Comparison of ENCODE assay signal across 3 cellular contexts in the genomic region with DNA sequence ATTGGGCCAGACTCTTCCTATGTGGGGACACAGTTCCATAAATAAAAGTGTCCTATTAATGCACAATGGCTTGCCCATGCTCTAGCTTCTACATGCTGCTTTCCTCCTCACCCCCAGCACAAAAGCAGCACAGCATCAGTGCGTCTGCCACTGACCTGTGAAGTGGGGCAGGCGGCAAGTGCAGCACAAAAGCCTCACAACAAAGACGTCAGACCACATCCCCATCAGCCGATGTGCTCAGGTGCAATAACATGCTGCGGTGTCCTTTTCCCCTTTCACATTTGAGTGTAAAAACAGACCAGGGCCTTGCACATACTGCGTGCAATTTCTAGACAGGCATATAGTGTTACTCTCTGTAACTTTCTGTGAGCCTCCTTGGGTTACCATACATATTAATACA.
TF ChIP-seq lines count a peak whose summit lies in the region.

No MANE protein-coding gene starts in this region.

TF ChIP-seq in SK-N-SH, 30 proteins besides CTCF, POLR2A, EP300 and RAD21:
- TF ChIP-seq POLR2AphosphoS5 (IDR thresholded peaks at IDR 0.05; ENCODE audit: low read depth, low read length) (no peak), JUND (IDR thresholded peaks at IDR 0.05) (no peak), FOXM1 (IDR thresholded peaks at IDR 0.05; ENCODE audit: low read depth) (no peak), ZBTB33 (IDR thresholded peaks at IDR 0.05; ENCODE audit: borderline replicate concordance, low read depth) (no peak), SIN3A (IDR thresholded peaks at IDR 0.05; ENCODE audit: borderline replicate concordance, low read depth, low read length) (no peak), CHD2 (IDR thresholded peaks at IDR 0.05; ENCODE audit: low read length, partially characterized antibody) (no peak), IRF3 (IDR thresholded peaks at IDR 0.05; ENCODE audit: low read depth, low read length) (no peak), TCF12 (IDR thresholded peaks at IDR 0.05) (no peak), TAF1 (IDR thresholded peaks at IDR 0.05; ENCODE audit: borderline replicate concordance, low read depth, low read length) (no peak)

TF ChIP-seq in SK-N-SH treated with all-trans-retinoic acid at 6 μM for 48 hours, 23 proteins besides CTCF, POLR2A, EP300 and RAD21:
- TF ChIP-seq OSR1 (CRISPR knock-in tag; IDR thresholded peaks at IDR 0.05) (no peak), PPARA (CRISPR knock-in tag; IDR thresholded peaks at IDR 0.05; ENCODE audit: borderline replicate concordance) (no peak), ZFP30 (CRISPR knock-in tag; IDR thresholded peaks at IDR 0.05) (no peak), CSDC2 (CRISPR knock-in tag; IDR thresholded peaks at IDR 0.05) (no peak), RARB (CRISPR knock-in tag; IDR thresholded peaks at IDR 0.05) (no peak), BACH2 (CRISPR knock-in tag; IDR thresholded peaks at IDR 0.05; ENCODE audit: borderline replicate concordance) (no peak), ZNF8 (CRISPR knock-in tag; IDR thresholded peaks at IDR 0.05) (no peak), SNAI2 (CRISPR knock-in tag; IDR thresholded peaks at IDR 0.05) (no peak), ZNF70 (CRISPR knock-in tag; IDR thresholded peaks at IDR 0.05) (no peak), TOX (CRISPR knock-in tag; IDR thresholded peaks at IDR 0.05; ENCODE audit: borderline replicate concordance) (no peak)
- TF ChIP-seq, protein P1, sequence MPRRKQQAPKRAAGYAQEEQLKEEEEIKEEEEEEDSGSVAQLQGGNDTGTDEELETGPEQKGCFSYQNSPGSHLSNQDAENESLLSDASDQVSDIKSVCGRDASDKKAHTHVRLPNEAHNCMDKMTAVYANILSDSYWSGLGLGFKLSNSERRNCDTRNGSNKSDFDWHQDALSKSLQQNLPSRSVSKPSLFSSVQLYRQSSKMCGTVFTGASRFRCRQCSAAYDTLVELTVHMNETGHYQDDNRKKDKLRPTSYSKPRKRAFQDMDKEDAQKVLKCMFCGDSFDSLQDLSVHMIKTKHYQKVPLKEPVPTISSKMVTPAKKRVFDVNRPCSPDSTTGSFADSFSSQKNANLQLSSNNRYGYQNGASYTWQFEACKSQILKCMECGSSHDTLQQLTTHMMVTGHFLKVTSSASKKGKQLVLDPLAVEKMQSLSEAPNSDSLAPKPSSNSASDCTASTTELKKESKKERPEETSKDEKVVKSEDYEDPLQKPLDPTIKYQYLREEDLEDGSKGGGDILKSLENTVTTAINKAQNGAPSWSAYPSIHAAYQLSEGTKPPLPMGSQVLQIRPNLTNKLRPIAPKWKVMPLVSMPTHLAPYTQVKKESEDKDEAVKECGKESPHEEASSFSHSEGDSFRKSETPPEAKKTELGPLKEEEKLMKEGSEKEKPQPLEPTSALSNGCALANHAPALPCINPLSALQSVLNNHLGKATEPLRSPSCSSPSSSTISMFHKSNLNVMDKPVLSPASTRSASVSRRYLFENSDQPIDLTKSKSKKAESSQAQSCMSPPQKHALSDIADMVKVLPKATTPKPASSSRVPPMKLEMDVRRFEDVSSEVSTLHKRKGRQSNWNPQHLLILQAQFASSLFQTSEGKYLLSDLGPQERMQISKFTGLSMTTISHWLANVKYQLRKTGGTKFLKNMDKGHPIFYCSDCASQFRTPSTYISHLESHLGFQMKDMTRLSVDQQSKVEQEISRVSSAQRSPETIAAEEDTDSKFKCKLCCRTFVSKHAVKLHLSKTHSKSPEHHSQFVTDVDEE (CRISPR knock-in tag; IDR thresholded peaks at IDR 0.05) = no peak
- TF ChIP-seq, protein P2, sequence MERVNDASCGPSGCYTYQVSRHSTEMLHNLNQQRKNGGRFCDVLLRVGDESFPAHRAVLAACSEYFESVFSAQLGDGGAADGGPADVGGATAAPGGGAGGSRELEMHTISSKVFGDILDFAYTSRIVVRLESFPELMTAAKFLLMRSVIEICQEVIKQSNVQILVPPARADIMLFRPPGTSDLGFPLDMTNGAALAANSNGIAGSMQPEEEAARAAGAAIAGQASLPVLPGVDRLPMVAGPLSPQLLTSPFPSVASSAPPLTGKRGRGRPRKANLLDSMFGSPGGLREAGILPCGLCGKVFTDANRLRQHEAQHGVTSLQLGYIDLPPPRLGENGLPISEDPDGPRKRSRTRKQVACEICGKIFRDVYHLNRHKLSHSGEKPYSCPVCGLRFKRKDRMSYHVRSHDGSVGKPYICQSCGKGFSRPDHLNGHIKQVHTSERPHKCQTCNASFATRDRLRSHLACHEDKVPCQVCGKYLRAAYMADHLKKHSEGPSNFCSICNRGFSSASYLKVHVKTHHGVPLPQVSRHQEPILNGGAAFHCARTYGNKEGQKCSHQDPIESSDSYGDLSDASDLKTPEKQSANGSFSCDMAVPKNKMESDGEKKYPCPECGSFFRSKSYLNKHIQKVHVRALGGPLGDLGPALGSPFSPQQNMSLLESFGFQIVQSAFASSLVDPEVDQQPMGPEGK (CRISPR knock-in tag; IDR thresholded peaks at IDR 0.05; ENCODE audit: borderline replicate concordance) = no peak

TF ChIP-seq in HepG2, 621 proteins besides CTCF, POLR2A, EP300 and RAD21:
- no peak for TF ChIP-seq RFX5 (IDR thresholded peaks at IDR 0.05; ENCODE audit: low read depth, low read length)
- TF ChIP-seq ATF4 (CRISPR knock-in tag; IDR thresholded peaks at IDR 0.05) = no peak
- TF ChIP-seq SIN3B (IDR thresholded peaks at IDR 0.05; ENCODE audit: low read length) = no peak
- no peak for TF ChIP-seq XBP1 (CRISPR knock-in tag; IDR thresholded peaks at IDR 0.05)
- TF ChIP-seq IRX3 (CRISPR knock-in tag; IDR thresholded peaks at IDR 0.05; ENCODE audit: borderline replicate concordance, low read depth) = no peak
- TF ChIP-seq ZNF652 (CRISPR knock-in tag; IDR thresholded peaks at IDR 0.05; ENCODE audit: borderline replicate concordance, low read depth) = no peak
